Comparison of ENCODE assay signal across 21 cellular contexts in the genomic region with DNA sequence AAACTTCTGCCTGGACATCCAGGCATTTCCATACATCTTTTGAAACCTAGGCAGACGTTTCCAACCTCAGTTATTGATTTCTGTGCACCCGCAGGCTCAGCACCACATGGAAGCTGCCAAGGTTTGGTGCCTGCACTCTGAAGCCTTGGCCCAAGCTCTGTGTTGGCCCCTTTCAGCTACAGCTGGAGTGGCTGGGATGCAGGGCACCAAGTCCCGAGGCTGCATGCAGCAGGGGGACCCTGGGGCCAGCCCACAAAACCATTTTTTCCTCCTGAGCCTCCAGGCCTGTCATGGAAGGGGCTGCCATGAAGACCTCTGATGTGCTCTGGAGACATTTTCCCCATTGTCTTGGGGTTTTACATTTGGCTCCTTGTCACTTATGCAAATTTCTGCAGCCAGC.
"Had no signal": no experiment of that assay in that cellular context is flagged by ENCODE, and none has a peak within 500 bp of the region (broad histone marks: within the 10 kb centered on the region; RNA-seq: fewer than 3 reads in every experiment).

No MANE protein-coding gene starts in this region.

- H3K27ac ChIP-seq: body of pancreas, cardiac muscle cell, esophagus muscularis mucosa, lower lobe of right lung, ovary, prostate gland, testis, vagina had no signal

- H3K9me3 Mint-ChIP-seq: dendritic cell treated with granulocyte-macrophage colony-stimulating factor and Interleukin-4, amounts not matched to agents 40 ng/mL and 50 ng/mL, for 4 days had no signal

- DNase-seq: activated CD4-positive, alpha-beta T cell treated with anti-CD3 and anti-CD28 coated beads for 1 hour; activated CD4-positive, alpha-beta T cell treated with anti-CD3 and anti-CD28 coated beads, Interleukin-2, amount 50 U/mL, for 1 hour; activated gamma-delta T cell treated with Interleukin-2 at 50 U/mL for 16 hours; activated T-cell treated with anti-CD3 and anti-CD28 coated beads, Interleukin-2, amount 50 U/mL, for 1 hour; anterior cingulate cortex; body of pancreas; effector CD4-positive, alpha-beta T cell; kidney; lower lobe of right lung; naive thymus-derived CD4-positive, alpha-beta T cell; ovary; stimulated activated CD4-positive, alpha-beta T cell treated with anti-CD3 and anti-CD28 coated beads, Interleukin-4, amount 100 ng/mL, for 4 hours; T-helper 9 cell; testis had no signal

- H3K4me3 ChIP-seq: body of pancreas, cardiac muscle cell, esophagus muscularis mucosa, lower lobe of right lung, ovary, prostate gland, testis, vagina had no signal

- H3K4me1 ChIP-seq: body of pancreas, esophagus muscularis mucosa, lower lobe of right lung, prostate gland, testis, vagina had no signal

- H3K4me3 Mint-ChIP-seq: activated naive CD4-positive, alpha-beta T cell treated with anti-CD3 and anti-CD28 coated beads, Interleukin-2, amount 50 U/mL, for 24 hours; dendritic cell treated with granulocyte-macrophage colony-stimulating factor and Interleukin-4, amounts not matched to agents 40 ng/mL and 50 ng/mL, for 4 days; type B pancreatic cell had no signal

- ATAC-seq: body of pancreas; lower lobe of right lung; naive thymus-derived CD4-positive, alpha-beta T cell had no signal

- H3K27me3 Mint-ChIP-seq: activated naive CD4-positive, alpha-beta T cell treated with anti-CD3 and anti-CD28 coated beads, Interleukin-2, amount 50 U/mL, for 24 hours; dendritic cell treated with granulocyte-macrophage colony-stimulating factor and Interleukin-4, amounts not matched to agents 40 ng/mL and 50 ng/mL, for 4 days; naive thymus-derived CD4-positive, alpha-beta T cell; type B pancreatic cell had no signal

- H3K27ac Mint-ChIP-seq: dendritic cell treated with granulocyte-macrophage colony-stimulating factor and Interleukin-4, amounts not matched to agents 40 ng/mL and 50 ng/mL, for 4 days; type B pancreatic cell had no signal

- H3K36me3 ChIP-seq: ovary had no signal

- H3K9me3 ChIP-seq: prostate gland, testis had no signal

- H3K27me3 ChIP-seq: body of pancreas, cardiac muscle cell, esophagus muscularis mucosa, ovary, testis, vagina had no signal
